ENCODE assay signal across 17 cellular contexts in genomic region chr3:190031887-190032752, GRCh38.
DNase-seq lines count a peak whose midpoint lies in the region; ATAC-seq, FAIRE-seq and TF ChIP-seq lines count a peak whose summit lies in the region.
"Had no signal": no experiment of that assay in that cellular context is flagged by ENCODE, and none has a peak within 500 bp of the region (broad histone marks: within the 10 kb centered on the region; RNA-seq: fewer than 3 reads in every experiment).

No MANE protein-coding gene starts in this region.

- H3K27me3 ChIP-seq in Panc1 (ENCODE audit: control insufficient read depth, insufficient read depth, low read length) (no peaks in the 10 kb centered on the region), transverse colon (no peaks in the 10 kb centered on the region)

- CTCF ChIA-PET in Panc1 (lab: Charles Lee), result interaction anchor here (0.6 to 0.9 kb wide), 3 partner anchors 42 to 585 kb away, joined by 3 read pairs; no protein-coding TSS in a partner anchor

- TF ChIP-seq CTCF in Panc1 (IDR thresholded peaks at IDR 0.05), result no peak
- TF ChIP-seq CTCF in transverse colon (IDR thresholded peaks at IDR 0.05), result no peak

- intact Hi-C loops in Panc1 (cut with micrococcal nuclease; ENCODE audit: unreplicated experiment) (no loop called here), transverse colon (cut with DNase I; ENCODE audit: low total_unique reads) (no loop called here)

- no peak for TF ChIP-seq EP300 in transverse colon (IDR thresholded peaks at IDR 0.05; ENCODE audit: low read depth)

- H3K36me3 ChIP-seq in Panc1 (ENCODE audit: control insufficient read depth, insufficient read depth, low read length), result no peaks in the 10 kb centered on the region
- no peaks in the 10 kb centered on the region for H3K36me3 ChIP-seq in transverse colon

- WGBS in transverse colon (ENCODE audit: low coverage in 1 of 2), 2 donors, result 17 to 24% methylated on average over 1 of the region's 1 CpG

- H3K4me3 ChIP-seq in Panc1 (ENCODE audit: low read depth in 2 of 2, low read length in 2 of 2) (no peak overlapping the region), transverse colon (no peak overlapping the region)

- DNase-seq in H54 (ENCODE audit: insufficient read length, low spot score), result no peak
- no peak for DNase-seq in Panc1 (ENCODE audit: low read depth, low spot score)
- DNase-seq in iris pigment epithelial cell (ENCODE audit: low read depth), result peak; percentile 33
- no peak for DNase-seq in transverse colon
- DNase-seq in NK-92 treated with Interleukin-12 subunit alpha and Interleukin-12 subunit beta, amount 100 ng/mL, for 24 hours (lab: John Stamatoyannopoulos, UW), result no peak
- no peak for DNase-seq in 8988T
- DNase-seq: activated CD4-positive, alpha-beta T cell treated with anti-CD3 and anti-CD28 coated beads for 36 hours; CD4-positive, CD25-positive, alpha-beta regulatory T cell; effector CD8-positive, alpha-beta T cell; HCEC 1CT; NCI-H1105; NCI-H2171 treated with DMSO at 0.1 percent for 48 hours; retina; SIG-M5; stimulated activated CD4-positive, alpha-beta T cell treated with anti-CD3 and anti-CD28 coated beads, Interleukin-1b, Interleukin-23, amount 100 ng/mL, for 48 hours had no signal

- BruUV-seq in Panc1 (replicated peaks; lab: Mats Ljungman, UMichigan), result no TSS peak

- H3K9me3 ChIP-seq in Panc1 (ENCODE audit: control insufficient read depth, insufficient read depth, low read depth, low read length), result no peaks in the 10 kb centered on the region
- no peaks in the 10 kb centered on the region for H3K9me3 ChIP-seq in transverse colon

- H3K27ac ChIP-seq in Panc1 (ENCODE audit: low read length) (peak overlapping the region; percentile 52; the same call in 1 of the 2 replicates), transverse colon (peak overlapping the region; percentile 45 to 55 (median 49))

- peak; percentile 88 for FAIRE-seq in H54 (lab: Jason Lieb, UNC)

- POLR2A ChIA-PET in Panc1 (lab: Charles Lee), result no interaction called here

- TF ChIP-seq POLR2A in H54 (IDR thresholded peaks at IDR 0.05; ENCODE audit: low read depth, low read length), result no peak
- no peak for TF ChIP-seq POLR2A in transverse colon (IDR thresholded peaks at IDR 0.05)

- in situ Hi-C loops in Panc1 (cut with HindIII; ENCODE audit: low pct_unique_long_range_greater_than_20kb, low sequenced_read_pairs) (no loop called here), transverse colon (cut with MboI; ENCODE audit: low pct_ligation_motif_present in 1 of 4, low pct_unique_long_range_greater_than_20kb in 1 of 4, low sequenced_read_pairs in 3 of 4) (no loop called here)

- ATAC-seq in Panc1, result peak; percentile 45; the same call in 1 of the 2 replicates
- ATAC-seq in HG02870 (IDR thresholded peaks at IDR 0.05; ENCODE audit: unreplicated experiment), result no peak
- ATAC-seq: activated CD4-positive, alpha-beta T cell treated with anti-CD3 and anti-CD28 coated beads for 36 hours; activated naive CD4-positive, alpha-beta T cell treated with anti-CD3 and anti-CD28 coated beads, Interleukin-2, amount 50 U/mL, for 72 hours had no signal

- H3K4me1 ChIP-seq in Panc1 (ENCODE audit: control insufficient read depth, insufficient read depth, low read length) (peaks cover 10% of the 10 kb centered on the region), transverse colon (peaks cover 0 to 10% (median 2%) of the 10 kb centered on the region in 4 donors)
